8 cellular contexts compared by ENCODE assay signal in the genomic region with DNA sequence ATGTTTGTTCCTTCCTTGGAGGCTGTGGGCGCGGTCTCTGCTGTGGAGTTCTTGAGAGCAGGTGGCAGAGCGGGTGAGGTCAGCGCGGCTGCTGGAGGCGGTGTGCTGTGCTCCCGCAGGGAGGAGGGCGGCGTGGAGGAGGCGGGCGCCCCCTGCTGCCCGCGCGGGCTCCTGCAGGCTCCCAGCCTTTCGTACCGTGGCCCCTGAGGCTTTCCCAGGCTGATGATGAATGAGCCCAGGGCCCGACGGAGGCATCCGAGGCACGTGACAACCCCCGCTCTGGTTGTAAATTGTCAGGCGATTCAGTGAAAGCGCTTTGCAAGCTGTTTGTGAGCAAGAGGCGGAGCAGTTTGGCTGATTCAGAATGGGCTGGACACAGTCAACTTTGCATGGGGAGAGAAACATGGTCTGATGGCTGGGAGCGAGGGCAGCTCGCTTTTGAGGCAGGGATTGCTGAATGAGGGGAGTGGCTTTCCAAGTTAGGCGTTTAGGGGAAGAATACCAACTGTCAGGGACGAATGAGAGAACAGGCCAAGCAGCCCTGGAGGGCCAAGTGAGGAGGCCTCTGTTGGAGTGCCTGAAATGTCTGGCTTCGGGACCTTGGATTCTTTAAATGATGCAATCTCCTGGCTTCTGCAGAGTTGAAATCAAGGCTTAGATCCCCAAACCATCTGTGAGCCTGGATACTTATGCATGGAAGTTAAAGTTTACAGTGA.
DNase-seq lines count a peak whose midpoint lies in the region; ATAC-seq and TF ChIP-seq lines count a peak whose summit lies in the region.

No MANE protein-coding gene starts in this region.

- H3K27me3 ChIP-seq in HUES6 (ENCODE audit: control insufficient read depth, insufficient read depth, low read length), result no peaks in the 10 kb centered on the region; the same call in 1 of the 2 replicates

- H3K4me1 ChIP-seq in HUES6 (ENCODE audit: control insufficient read depth, insufficient read depth, low read length), result peaks cover 12% of the 10 kb centered on the region

- peaks cover 31% of the 10 kb centered on the region for H3K9me3 ChIP-seq in HUES6 (ENCODE audit: control insufficient read depth, insufficient read depth, low read depth, low read length)

- peak; percentile 93 for DNase-seq in AG09319 (ENCODE audit: extremely low read depth, low read depth)
- peak; percentile 97 for DNase-seq in RPMI8226
- peak; percentile 61 for DNase-seq in activated gamma-delta T cell treated with anti-CD3 and anti-CD28 coated beads, Interleukin-2, amount 50 U/mL, for 16 hours (ENCODE audit: low read depth)
- peak; percentile 99 for DNase-seq in foreskin melanocyte
- peak; percentile 60 for DNase-seq in non-pigmented ciliary epithelial cell (ENCODE audit: low read depth)
- peak; percentile 99 for DNase-seq in stromal cell of bone marrow (ENCODE audit: low read depth)

- peak overlapping the region; percentile 19 for H3K4me3 ChIP-seq in HUES6 (ENCODE audit: low read depth, low read length)

- H3K36me3 ChIP-seq in HUES6 (ENCODE audit: control insufficient read depth, insufficient read depth, low read length), result no peaks in the 10 kb centered on the region; the same call in 1 of the 2 replicates

- peak; percentile 62 for ATAC-seq in GM19328 (IDR thresholded peaks at IDR 0.05; ENCODE audit: unreplicated experiment)

- peak overlapping the region; percentile 35 for H3K9ac ChIP-seq in HUES6 (ENCODE audit: low read length)

- peak; percentile 94 for TF ChIP-seq CTCF in AG09319 (IDR thresholded peaks at IDR 0.05; ENCODE audit: low read depth, low read length)

- H3K27ac ChIP-seq in HUES6 (ENCODE audit: low read depth, low read length), result peak overlapping the region; percentile 3; the same call in 1 of the 2 replicates

Comparison
In these comparisons a context has a peak if more than half of its experiments do, and no peak if none do; other contexts are left out.
1. Peak in every context shown above with its lines: DNase-seq, ATAC-seq, H3K4me3 ChIP-seq and H3K27ac ChIP-seq.